In the genomic region with DNA sequence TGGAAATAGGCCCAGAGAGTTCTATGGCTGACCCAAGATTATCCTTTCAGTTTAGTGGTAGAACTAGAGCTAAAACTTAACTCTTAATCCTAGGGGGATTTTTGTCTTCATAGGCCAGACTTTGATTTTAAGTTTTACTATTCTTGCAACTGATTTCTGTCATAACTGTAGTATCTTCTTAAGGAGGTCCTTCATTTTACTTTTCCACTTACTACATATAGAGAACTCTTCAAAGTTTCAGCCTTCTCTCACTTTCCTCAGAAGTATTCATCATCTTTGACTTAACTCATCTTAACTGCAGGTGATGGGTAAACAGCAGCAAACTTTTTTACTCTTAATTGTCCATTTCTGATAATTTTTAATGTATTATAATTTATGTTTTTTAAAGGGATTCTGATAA, we compare ENCODE assay signal across 32 cellular contexts.
"Had no signal": no experiment of that assay in that cellular context is flagged by ENCODE, and none has a peak within 500 bp of the region (broad histone marks: within the 10 kb centered on the region; RNA-seq: fewer than 3 reads in every experiment).

No MANE protein-coding gene starts in this region.

- H3K9me3 Mint-ChIP-seq: activated B cell treated with CpG ODN at 0.5 μM for 24 hours; activated CD4-positive, alpha-beta T cell treated with anti-CD3 and anti-CD28 coated beads, Interleukin-2, amount 10 ng/mL, durations not matched to agents 24 days and 14 days; activated naive CD4-positive, alpha-beta T cell treated with anti-CD3 and anti-CD28 coated beads, Interleukin-2, amount 10 ng/mL, durations not matched to agents 7 days and 5 days; activated naive CD4-positive, alpha-beta T cell treated with anti-CD3 and anti-CD28 coated beads, Interleukin-2, amount 50 U/mL, for 72 hours; activated naive CD8-positive, alpha-beta T cell treated with anti-CD3 and anti-CD28 coated beads, Interleukin-2, amount 10 ng/mL, durations not matched to agents 7 days and 5 days; activated T-helper 1 cell treated with anti-CD3 and anti-CD28 coated beads, Interleukin-12 subunit alpha, Interleukin-12 subunit beta, Interleukin-2, Interleukin-4 antibody, amounts not matched to agents 30 ng/mL and 10 ng/mL and 1 ng/mL, durations not matched to agents 14 hours and 24 hours and 36 hours; brain; T-cell; T-helper 1 cell treated with Interleukin-12 subunit alpha and Interleukin-12 subunit beta and Interleukin-4 antibody, amounts not matched to agents 30 μg/mL and 1 μg/mL, for 36 hours; T-helper 2 cell treated with Interferon-gamma antibody and Interleukin-4, amounts not matched to agents 5 μg/mL and 100 μg/mL, for 36 hours had no signal

- H3K27ac Mint-ChIP-seq: activated B cell treated with CpG ODN at 0.5 μM for 24 hours; activated CD4-positive, alpha-beta T cell treated with anti-CD3 and anti-CD28 coated beads, Interleukin-2, amount 10 ng/mL, durations not matched to agents 24 days and 14 days; activated CD8-positive, alpha-beta memory T cell treated with anti-CD3 and anti-CD28 coated beads, Interleukin-2, amount 10 ng/mL, durations not matched to agents 7 days and 5 days; activated CD8-positive, alpha-beta T cell treated with anti-CD3 and anti-CD28 coated beads, Interleukin-2, amount 10 ng/mL, durations not matched to agents 7 days and 5 days; activated naive CD4-positive, alpha-beta T cell treated with anti-CD3 and anti-CD28 coated beads, Interleukin-2, amount 10 ng/mL, durations not matched to agents 7 days and 5 days; activated naive CD8-positive, alpha-beta T cell treated with anti-CD3 and anti-CD28 coated beads, Interleukin-2, amount 10 ng/mL, durations not matched to agents 7 days and 5 days; activated T-helper 1 cell treated with anti-CD3 and anti-CD28 coated beads, Interleukin-12 subunit alpha, Interleukin-12 subunit beta, Interleukin-2, Interleukin-4 antibody, amounts not matched to agents 30 ng/mL and 10 ng/mL and 1 ng/mL, durations not matched to agents 14 hours and 24 hours and 36 hours; T-cell; T-helper 1 cell treated with Interleukin-12 subunit alpha and Interleukin-12 subunit beta and Interleukin-4 antibody, amounts not matched to agents 30 μg/mL and 1 μg/mL, for 36 hours; T-helper 2 cell treated with Interferon-gamma antibody and Interleukin-4, amounts not matched to agents 5 μg/mL and 100 μg/mL, for 36 hours had no signal

- H3K4me1 ChIP-seq: ascending aorta, breast epithelium, colonic mucosa, esophagus squamous epithelium, gastroesophageal sphincter, heart right ventricle had no signal

- H3K27me3 ChIP-seq: ascending aorta, breast epithelium, cardiac muscle cell, colonic mucosa, esophagus squamous epithelium, gastroesophageal sphincter, heart right ventricle had no signal

- H3K4me3 ChIP-seq: ascending aorta, breast epithelium, cardiac muscle cell, colonic mucosa, esophagus squamous epithelium, gastroesophageal sphincter, heart right ventricle had no signal

- H3K27me3 Mint-ChIP-seq: activated B cell treated with CpG ODN at 0.5 μM for 24 hours; activated CD4-positive, alpha-beta T cell treated with anti-CD3 and anti-CD28 coated beads, Interleukin-2, amount 10 ng/mL, durations not matched to agents 24 days and 14 days; activated CD8-positive, alpha-beta memory T cell treated with anti-CD3 and anti-CD28 coated beads, Interleukin-2, amount 10 ng/mL, durations not matched to agents 7 days and 5 days; activated naive CD4-positive, alpha-beta T cell treated with anti-CD3 and anti-CD28 coated beads, Interleukin-2, amount 10 ng/mL, durations not matched to agents 7 days and 5 days; activated naive CD8-positive, alpha-beta T cell treated with anti-CD3 and anti-CD28 coated beads, Interleukin-2, amount 10 ng/mL, durations not matched to agents 7 days and 5 days; brain; T-cell had no signal

- H3K4me1 Mint-ChIP-seq: activated B cell treated with CpG ODN at 0.5 μM for 24 hours, brain had no signal

- ATAC-seq: activated CD4-positive, CD25-positive, alpha-beta regulatory T cell treated with anti-CD3 and anti-CD28 coated beads, Interleukin-2, amount 50 U/mL, for 24 hours; activated CD8-positive, alpha-beta memory T cell treated with anti-CD3 and anti-CD28 coated beads, Interleukin-2, amount 10 ng/mL, durations not matched to agents 7 days and 5 days; activated CD8-positive, alpha-beta T cell treated with anti-CD3 and anti-CD28 coated beads, Interleukin-2, amount 10 ng/mL, durations not matched to agents 7 days and 5 days; gastroesophageal sphincter; heart right ventricle; T-cell had no signal

- H3K27ac ChIP-seq: ascending aorta, breast epithelium, cardiac muscle cell, colonic mucosa, epithelial cell of prostate, esophagus squamous epithelium, gastroesophageal sphincter, heart right ventricle, WERI-Rb-1 had no signal

- DNase-seq: activated B cell treated with CpG ODN at 0.5 μM for 24 hours; activated CD4-positive, alpha-beta T cell treated with anti-CD3 and anti-CD28 coated beads, Interleukin-2, amount 10 ng/mL, durations not matched to agents 24 days and 14 days; activated CD4-positive, alpha-beta T cell treated with anti-CD3 and anti-CD28 coated beads, Interleukin-2, amount 50 U/mL, for 4 hours; activated CD8-positive, alpha-beta memory T cell treated with anti-CD3 and anti-CD28 coated beads, Interleukin-2, amount 10 ng/mL, durations not matched to agents 7 days and 5 days; activated CD8-positive, alpha-beta memory T cell treated with anti-CD3 and anti-CD28 coated beads, Interleukin-2, amount 50 U/mL, for 4 hours; activated CD8-positive, alpha-beta T cell treated with anti-CD3 and anti-CD28 coated beads, Interleukin-2, amount 10 ng/mL, durations not matched to agents 7 days and 5 days; activated gamma-delta T cell; activated naive CD4-positive, alpha-beta T cell; activated naive CD4-positive, alpha-beta T cell treated with anti-CD3 and anti-CD28 coated beads, Interleukin-2, amount 10 ng/mL, durations not matched to agents 7 days and 5 days; activated naive CD8-positive, alpha-beta T cell treated with anti-CD3 and anti-CD28 coated beads, Interleukin-2, amount 10 ng/mL, durations not matched to agents 7 days and 5 days; central memory CD4-positive, alpha-beta T cell; cerebellar nuclear complex; colonic mucosa; effector CD8-positive, alpha-beta T cell; esophagus squamous epithelium; foreskin melanocyte; heart right ventricle; SW 1271; T-cell; T1000; WERI-Rb-1 had no signal

- H3K4me3 Mint-ChIP-seq: activated B cell treated with CpG ODN at 0.5 μM for 24 hours; activated CD4-positive, alpha-beta T cell treated with anti-CD3 and anti-CD28 coated beads, Interleukin-2, amount 10 ng/mL, durations not matched to agents 24 days and 14 days; activated CD8-positive, alpha-beta memory T cell treated with anti-CD3 and anti-CD28 coated beads, Interleukin-2, amount 10 ng/mL, durations not matched to agents 7 days and 5 days; activated CD8-positive, alpha-beta T cell treated with anti-CD3 and anti-CD28 coated beads, Interleukin-2, amount 10 ng/mL, durations not matched to agents 7 days and 5 days; activated naive CD4-positive, alpha-beta T cell treated with anti-CD3 and anti-CD28 coated beads, Interleukin-2, amount 10 ng/mL, durations not matched to agents 7 days and 5 days; activated naive CD8-positive, alpha-beta T cell treated with anti-CD3 and anti-CD28 coated beads, Interleukin-2, amount 10 ng/mL, durations not matched to agents 7 days and 5 days; activated T-helper 1 cell treated with anti-CD3 and anti-CD28 coated beads, Interleukin-12 subunit alpha, Interleukin-12 subunit beta, Interleukin-2, Interleukin-4 antibody, amounts not matched to agents 30 ng/mL and 10 ng/mL and 1 ng/mL, durations not matched to agents 14 hours and 24 hours and 36 hours; brain; T-cell; T-helper 1 cell treated with Interleukin-12 subunit alpha and Interleukin-12 subunit beta and Interleukin-4 antibody, amounts not matched to agents 30 μg/mL and 1 μg/mL, for 36 hours; T-helper 2 cell treated with Interferon-gamma antibody and Interleukin-4, amounts not matched to agents 5 μg/mL and 100 μg/mL, for 36 hours had no signal

- H3K9me3 ChIP-seq: ascending aorta, breast epithelium, colonic mucosa, esophagus squamous epithelium, gastroesophageal sphincter, heart right ventricle had no signal
